ENCODE assay signal across 34 cellular contexts in genomic region chr5:1896602-1897376, GRCh38. TPM values are rescaled to one million over a fixed set of nuclear protein-coding genes. Genes with fewer than 3 reads are reported as not detected.
"Had no signal": no experiment of that assay in that cellular context is flagged by ENCODE, and none has a peak within 500 bp of the region (broad histone marks: within the 10 kb centered on the region; RNA-seq: fewer than 3 reads in every experiment).

No MANE protein-coding gene starts in this region.

- H3K27ac ChIP-seq: colonic mucosa, epithelial cell of prostate, esophagus squamous epithelium, pancreas, prostate gland, sigmoid colon, suprapubic skin, tibial artery had no signal

- DNase-seq: activated CD4-positive, alpha-beta T cell treated with anti-CD3 and anti-CD28 coated beads for 1 hour; activated CD4-positive, alpha-beta T cell treated with anti-CD3 and anti-CD28 coated beads, Interleukin-2, amount 50 U/mL, for 1 hour; activated CD8-positive, alpha-beta T cell treated with anti-CD3 and anti-CD28 coated beads for 36 hours; activated gamma-delta T cell treated with Interleukin-2 at 50 U/mL for 16 hours; activated naive CD4-positive, alpha-beta T cell treated with anti-CD3 and anti-CD28 coated beads, Interleukin-2, amount 50 U/mL, for 16 hours; activated T-cell treated with anti-CD3 and anti-CD28 coated beads, Interleukin-2, amount 50 U/mL, for 4 hours; amygdala; colonic mucosa; effector CD8-positive, alpha-beta T cell; esophagus squamous epithelium; foreskin melanocyte; mesenchymal stem cell; nephron progenitor cell; retina; sigmoid colon; small intestine; stimulated activated CD4-positive, alpha-beta T cell treated with anti-CD3 and anti-CD28 coated beads, Interleukin-1b, Interleukin-23, amount 100 ng/mL, for 48 hours; stimulated activated CD4-positive, alpha-beta T cell treated with anti-CD3 and anti-CD28 coated beads, Interleukin-4, amount 100 ng/mL, for 4 hours; stimulated activated CD8-positive, alpha-beta memory T cell treated with anti-CD3 and anti-CD28 coated beads, Interleukin-4, amount 100 ng/mL, for 48 hours; stimulated activated naive CD4-positive, alpha-beta T cell; SW 1271; T-helper 2 cell; tibial artery had no signal

- H3K4me1 ChIP-seq: colonic mucosa, esophagus squamous epithelium, pancreas, prostate gland, sigmoid colon, suprapubic skin, tibial artery had no signal

- H3K36me3 Mint-ChIP-seq: WTC11 had no signal

- H3K27me3 ChIP-seq: colonic mucosa, pancreas had no signal

- ATAC-seq: activated CD8-positive, alpha-beta T cell treated with anti-CD3 and anti-CD28 coated beads for 36 hours; activated T-cell treated with anti-CD3 and anti-CD28 coated beads, Interleukin-2, amount 50 U/mL, for 4 hours; activated T-helper 17 cell treated with anti-CD3 and anti-CD28 coated beads, Interleukin-2, amount 50 U/mL, for 72 hours; mucosa of descending colon; pancreas; WTC11 had no signal

- H3K36me3 ChIP-seq: colonic mucosa, esophagus squamous epithelium, pancreas, prostate gland, sigmoid colon, suprapubic skin, tibial artery had no signal

- H3K9me3 ChIP-seq: colonic mucosa, esophagus squamous epithelium, mucosa of descending colon, pancreas, prostate gland, sigmoid colon, tibial artery had no signal

- H3K4me1 Mint-ChIP-seq: activated T-helper 17 cell treated with anti-CD3 and anti-CD28 coated beads, Interleukin-2, amount 50 U/mL, for 72 hours; WTC11 had no signal

- H3K9me3 Mint-ChIP-seq: activated CD8-positive, alpha-beta T cell treated with anti-CD3 and anti-CD28 coated beads for 36 hours; activated T-cell treated with anti-CD3 and anti-CD28 coated beads, Interleukin-2, amount 50 U/mL, for 4 hours; activated T-helper 17 cell treated with anti-CD3 and anti-CD28 coated beads, Interleukin-2, amount 50 U/mL, for 72 hours had no signal

- H3K4me3 ChIP-seq: colonic mucosa, esophagus squamous epithelium, mucosa of descending colon, pancreas, prostate gland, sigmoid colon, suprapubic skin, tibial artery had no signal

- H3K27ac Mint-ChIP-seq: activated CD8-positive, alpha-beta T cell treated with anti-CD3 and anti-CD28 coated beads for 36 hours; activated T-helper 17 cell treated with anti-CD3 and anti-CD28 coated beads, Interleukin-2, amount 50 U/mL, for 72 hours; nephron progenitor cell; WTC11 had no signal

- H3K4me3 Mint-ChIP-seq: activated CD8-positive, alpha-beta T cell treated with anti-CD3 and anti-CD28 coated beads for 36 hours; activated T-cell treated with anti-CD3 and anti-CD28 coated beads, Interleukin-2, amount 50 U/mL, for 4 hours; activated T-helper 17 cell treated with anti-CD3 and anti-CD28 coated beads, Interleukin-2, amount 50 U/mL, for 72 hours; nephron progenitor cell; WTC11 had no signal

RNA-seq across cellular contexts. Expression of gene IRX4, which starts 14.1 kb away (rescaled TPM):
- total RNA-seq: activated CD8-positive, alpha-beta T cell treated with anti-CD3 and anti-CD28 coated beads for 36 hours; activated T-cell treated with anti-CD3 and anti-CD28 coated beads, Interleukin-2, amount 50 U/mL, for 4 hours; activated T-helper 17 cell treated with anti-CD3 and anti-CD28 coated beads, Interleukin-2, amount 50 U/mL, for 72 hours; colonic mucosa; dermis microvascular lymphatic vessel endothelial cell; glomerular endothelial cell; mucosa of descending colon; myocyte; pancreas; sigmoid colon; ureter had no signal
